In the genomic region with DNA sequence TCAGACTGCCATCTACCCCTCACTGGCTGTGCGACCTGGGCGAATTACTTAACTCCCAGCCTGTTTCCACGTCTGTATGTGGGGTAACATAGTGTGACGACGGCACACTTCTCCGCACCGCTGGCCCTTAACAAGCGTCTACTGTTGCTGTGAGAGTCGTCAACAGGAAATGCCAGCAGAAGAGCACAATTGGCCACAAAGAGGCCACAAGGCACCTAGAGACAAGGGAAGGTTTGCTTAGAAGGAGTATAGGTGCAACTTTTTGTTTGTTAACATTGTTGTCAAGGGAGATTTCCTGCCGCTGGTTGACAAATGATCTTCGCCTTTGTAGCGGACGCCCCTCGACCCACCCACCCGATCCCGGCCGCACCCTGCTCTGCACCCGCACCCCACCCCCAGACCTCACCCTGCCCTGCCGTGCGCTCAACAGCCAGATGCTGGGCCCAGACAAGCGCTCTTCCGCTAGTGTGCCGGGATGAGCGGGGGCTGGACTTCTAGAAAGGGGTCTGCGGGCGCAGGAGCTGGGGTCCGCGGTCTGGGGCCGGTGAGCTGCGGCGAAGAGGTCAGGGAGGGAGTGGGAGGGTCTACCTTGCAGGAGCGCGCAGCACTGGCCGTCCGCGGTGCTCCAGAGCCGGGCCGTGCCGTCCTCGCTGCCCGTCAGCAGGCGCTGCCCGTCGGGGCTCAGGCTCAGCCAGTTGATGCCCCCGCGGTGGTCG, we compare ENCODE assay signal across 1 cellular context.
TF ChIP-seq lines count a peak whose summit lies in the region.

No MANE protein-coding gene starts in this region.

TF ChIP-seq in H1, 55 proteins besides CTCF, POLR2A, EP300 and RAD21 (continued from another document):
- TF ChIP-seq, protein P1, sequence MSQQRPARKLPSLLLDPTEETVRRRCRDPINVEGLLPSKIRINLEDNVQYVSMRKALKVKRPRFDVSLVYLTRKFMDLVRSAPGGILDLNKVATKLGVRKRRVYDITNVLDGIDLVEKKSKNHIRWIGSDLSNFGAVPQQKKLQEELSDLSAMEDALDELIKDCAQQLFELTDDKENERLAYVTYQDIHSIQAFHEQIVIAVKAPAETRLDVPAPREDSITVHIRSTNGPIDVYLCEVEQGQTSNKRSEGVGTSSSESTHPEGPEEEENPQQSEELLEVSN (IDR thresholded peaks at IDR 0.05) = no peak
- TF ChIP-seq GTF2F1 (IDR thresholded peaks at IDR 0.05; ENCODE audit: borderline replicate concordance, low read depth, low read length) (no peak), KDM4A (IDR thresholded peaks at IDR 0.05; ENCODE audit: low read depth, low read length, severe bottlenecking) (no peak), JUND (IDR thresholded peaks at IDR 0.05; ENCODE audit: low read length) (no peak), SIRT6 (IDR thresholded peaks at IDR 0.05; ENCODE audit: low read length) (no peak), CHD1 (IDR thresholded peaks at IDR 0.05; ENCODE audit: low read depth, low read length) (no peak), CTBP2 (IDR thresholded peaks at IDR 0.05; ENCODE audit: borderline replicate concordance, insufficient read depth, insufficient read length, low read length) (no peak), HDAC2 (IDR thresholded peaks at IDR 0.05; ENCODE audit: borderline replicate concordance in 1 of 2, low read depth in 2 of 2, low read length in 2 of 2) (no peak), SIX5 (IDR thresholded peaks at IDR 0.05; ENCODE audit: low read depth, low read length) (no peak), EGR1 (IDR thresholded peaks at IDR 0.05; ENCODE audit: borderline replicate concordance, low read depth, low read length) (no peak), CHD2 (IDR thresholded peaks at IDR 0.05; ENCODE audit: low read length) (no peak), SP4 (IDR thresholded peaks at IDR 0.05; ENCODE audit: low read length) (no peak), TEAD4 (IDR thresholded peaks at IDR 0.05; ENCODE audit: low read depth, low read length) (no peak), FOSL1 (IDR thresholded peaks at IDR 0.05; ENCODE audit: insufficient read depth, low read depth, low read length) (no peak), RFX5 (IDR thresholded peaks at IDR 0.05; ENCODE audit: borderline replicate concordance, low read depth, low read length) (no peak), GABPA (IDR thresholded peaks at IDR 0.05; ENCODE audit: borderline replicate concordance, insufficient read depth, low read length) (no peak), BRCA1 (IDR thresholded peaks at IDR 0.05; ENCODE audit: low read depth, low read length) (no peak), MAFK (IDR thresholded peaks at IDR 0.05; ENCODE audit: low read depth, low read length) (no peak), SP2 (IDR thresholded peaks at IDR 0.05; ENCODE audit: low read length) (no peak), KDM1A (IDR thresholded peaks at IDR 0.05; ENCODE audit: borderline replicate concordance, low read length) (no peak), NRF1 (IDR thresholded peaks at IDR 0.05; ENCODE audit: low read depth, low read length) (no peak), ASH2L (IDR thresholded peaks at IDR 0.05; ENCODE audit: low read length) (peak; percentile 7), EZH2 (IDR thresholded peaks at IDR 0.05; ENCODE audit: low read depth, low read length, severe bottlenecking) (no peak), POU5F1 (IDR thresholded peaks at IDR 0.05; ENCODE audit: low read depth, low read length) (no peak), RNF2 (IDR thresholded peaks at IDR 0.05; ENCODE audit: borderline replicate concordance, low read depth, low read length, missing control alignments, poor library complexity, severe bottlenecking) (no peak), NANOG (IDR thresholded peaks at IDR 0.05; ENCODE audit: insufficient read depth, low read depth, low read length, poor library complexity, severe bottlenecking) (no peak), YY1 (IDR thresholded peaks at IDR 0.05; ENCODE audit: low read depth, low read length) (no peak), SUZ12 (IDR thresholded peaks at IDR 0.05; ENCODE audit: low read length) (peak; percentile 34; the same call in 1 of the 2 replicates), HDAC6 (IDR thresholded peaks at IDR 0.05; ENCODE audit: low read depth, low read length) (no peak), SAP30 (IDR thresholded peaks at IDR 0.05; ENCODE audit: insufficient read depth, insufficient replicate concordance, low read length) (peak; percentile 43), ZNF274 (IDR thresholded peaks at IDR 0.05; ENCODE audit: borderline replicate concordance, extremely low read depth, low read length) (no peak), TAF7 (optimal IDR thresholded peaks at IDR 0.05; ENCODE audit: borderline replicate concordance, low read depth, low read length) (no peak), CEBPB (IDR thresholded peaks at IDR 0.05; ENCODE audit: low read depth, low read length) (no peak), PHF8 (conservative IDR thresholded peaks at IDR 0.05; ENCODE audit: low read depth, low read length) (0 out of 2 replicates have a peak, but pooled peaks have one; percentile 20), POLR2AphosphoS5 (IDR thresholded peaks at IDR 0.05; ENCODE audit: low read depth, low read length) (no peak), CBX8 (IDR thresholded peaks at IDR 0.05; ENCODE audit: borderline replicate concordance, low read depth, low read length) (no peak), KDM5A (IDR thresholded peaks at IDR 0.05; ENCODE audit: low read length) (no peak), SP1 (IDR thresholded peaks at IDR 0.05; ENCODE audit: low read depth, low read length) (no peak), BCL11A (IDR thresholded peaks at IDR 0.05; ENCODE audit: low read depth in 2 of 2, low read length in 2 of 2) (no peak), RBBP5 (IDR thresholded peaks at IDR 0.05; ENCODE audit: borderline replicate concordance, low read depth, low read length) (peak; percentile 4; the same call in 1 of the 2 replicates), SRF (IDR thresholded peaks at IDR 0.05; ENCODE audit: low read depth, low read length) (no peak), JUN (IDR thresholded peaks at IDR 0.05; ENCODE audit: low read depth, low read length) (no peak), TCF12 (IDR thresholded peaks at IDR 0.05; ENCODE audit: low read depth, low read length) (no peak), BACH1 (IDR thresholded peaks at IDR 0.05; ENCODE audit: low read length) (no peak), CREB1 (IDR thresholded peaks at IDR 0.05) (0 out of 2 replicates have a peak, but pooled peaks have one; percentile 26), RXRA (IDR thresholded peaks at IDR 0.05; ENCODE audit: insufficient read depth, low read depth, low read length) (no peak), SIN3A (conservative IDR thresholded peaks at IDR 0.05 in 1 of 2, IDR thresholded peaks at IDR 0.05 in 1 of 2; ENCODE audit: low read depth in 1 of 2, low read length in 2 of 2) (0 out of 4 replicates have a peak, but pooled peaks have one; percentile 1 to 53), TBP (IDR thresholded peaks at IDR 0.05; ENCODE audit: low read depth, low read length) (no peak)
- TF ChIP-seq, protein P2, sequence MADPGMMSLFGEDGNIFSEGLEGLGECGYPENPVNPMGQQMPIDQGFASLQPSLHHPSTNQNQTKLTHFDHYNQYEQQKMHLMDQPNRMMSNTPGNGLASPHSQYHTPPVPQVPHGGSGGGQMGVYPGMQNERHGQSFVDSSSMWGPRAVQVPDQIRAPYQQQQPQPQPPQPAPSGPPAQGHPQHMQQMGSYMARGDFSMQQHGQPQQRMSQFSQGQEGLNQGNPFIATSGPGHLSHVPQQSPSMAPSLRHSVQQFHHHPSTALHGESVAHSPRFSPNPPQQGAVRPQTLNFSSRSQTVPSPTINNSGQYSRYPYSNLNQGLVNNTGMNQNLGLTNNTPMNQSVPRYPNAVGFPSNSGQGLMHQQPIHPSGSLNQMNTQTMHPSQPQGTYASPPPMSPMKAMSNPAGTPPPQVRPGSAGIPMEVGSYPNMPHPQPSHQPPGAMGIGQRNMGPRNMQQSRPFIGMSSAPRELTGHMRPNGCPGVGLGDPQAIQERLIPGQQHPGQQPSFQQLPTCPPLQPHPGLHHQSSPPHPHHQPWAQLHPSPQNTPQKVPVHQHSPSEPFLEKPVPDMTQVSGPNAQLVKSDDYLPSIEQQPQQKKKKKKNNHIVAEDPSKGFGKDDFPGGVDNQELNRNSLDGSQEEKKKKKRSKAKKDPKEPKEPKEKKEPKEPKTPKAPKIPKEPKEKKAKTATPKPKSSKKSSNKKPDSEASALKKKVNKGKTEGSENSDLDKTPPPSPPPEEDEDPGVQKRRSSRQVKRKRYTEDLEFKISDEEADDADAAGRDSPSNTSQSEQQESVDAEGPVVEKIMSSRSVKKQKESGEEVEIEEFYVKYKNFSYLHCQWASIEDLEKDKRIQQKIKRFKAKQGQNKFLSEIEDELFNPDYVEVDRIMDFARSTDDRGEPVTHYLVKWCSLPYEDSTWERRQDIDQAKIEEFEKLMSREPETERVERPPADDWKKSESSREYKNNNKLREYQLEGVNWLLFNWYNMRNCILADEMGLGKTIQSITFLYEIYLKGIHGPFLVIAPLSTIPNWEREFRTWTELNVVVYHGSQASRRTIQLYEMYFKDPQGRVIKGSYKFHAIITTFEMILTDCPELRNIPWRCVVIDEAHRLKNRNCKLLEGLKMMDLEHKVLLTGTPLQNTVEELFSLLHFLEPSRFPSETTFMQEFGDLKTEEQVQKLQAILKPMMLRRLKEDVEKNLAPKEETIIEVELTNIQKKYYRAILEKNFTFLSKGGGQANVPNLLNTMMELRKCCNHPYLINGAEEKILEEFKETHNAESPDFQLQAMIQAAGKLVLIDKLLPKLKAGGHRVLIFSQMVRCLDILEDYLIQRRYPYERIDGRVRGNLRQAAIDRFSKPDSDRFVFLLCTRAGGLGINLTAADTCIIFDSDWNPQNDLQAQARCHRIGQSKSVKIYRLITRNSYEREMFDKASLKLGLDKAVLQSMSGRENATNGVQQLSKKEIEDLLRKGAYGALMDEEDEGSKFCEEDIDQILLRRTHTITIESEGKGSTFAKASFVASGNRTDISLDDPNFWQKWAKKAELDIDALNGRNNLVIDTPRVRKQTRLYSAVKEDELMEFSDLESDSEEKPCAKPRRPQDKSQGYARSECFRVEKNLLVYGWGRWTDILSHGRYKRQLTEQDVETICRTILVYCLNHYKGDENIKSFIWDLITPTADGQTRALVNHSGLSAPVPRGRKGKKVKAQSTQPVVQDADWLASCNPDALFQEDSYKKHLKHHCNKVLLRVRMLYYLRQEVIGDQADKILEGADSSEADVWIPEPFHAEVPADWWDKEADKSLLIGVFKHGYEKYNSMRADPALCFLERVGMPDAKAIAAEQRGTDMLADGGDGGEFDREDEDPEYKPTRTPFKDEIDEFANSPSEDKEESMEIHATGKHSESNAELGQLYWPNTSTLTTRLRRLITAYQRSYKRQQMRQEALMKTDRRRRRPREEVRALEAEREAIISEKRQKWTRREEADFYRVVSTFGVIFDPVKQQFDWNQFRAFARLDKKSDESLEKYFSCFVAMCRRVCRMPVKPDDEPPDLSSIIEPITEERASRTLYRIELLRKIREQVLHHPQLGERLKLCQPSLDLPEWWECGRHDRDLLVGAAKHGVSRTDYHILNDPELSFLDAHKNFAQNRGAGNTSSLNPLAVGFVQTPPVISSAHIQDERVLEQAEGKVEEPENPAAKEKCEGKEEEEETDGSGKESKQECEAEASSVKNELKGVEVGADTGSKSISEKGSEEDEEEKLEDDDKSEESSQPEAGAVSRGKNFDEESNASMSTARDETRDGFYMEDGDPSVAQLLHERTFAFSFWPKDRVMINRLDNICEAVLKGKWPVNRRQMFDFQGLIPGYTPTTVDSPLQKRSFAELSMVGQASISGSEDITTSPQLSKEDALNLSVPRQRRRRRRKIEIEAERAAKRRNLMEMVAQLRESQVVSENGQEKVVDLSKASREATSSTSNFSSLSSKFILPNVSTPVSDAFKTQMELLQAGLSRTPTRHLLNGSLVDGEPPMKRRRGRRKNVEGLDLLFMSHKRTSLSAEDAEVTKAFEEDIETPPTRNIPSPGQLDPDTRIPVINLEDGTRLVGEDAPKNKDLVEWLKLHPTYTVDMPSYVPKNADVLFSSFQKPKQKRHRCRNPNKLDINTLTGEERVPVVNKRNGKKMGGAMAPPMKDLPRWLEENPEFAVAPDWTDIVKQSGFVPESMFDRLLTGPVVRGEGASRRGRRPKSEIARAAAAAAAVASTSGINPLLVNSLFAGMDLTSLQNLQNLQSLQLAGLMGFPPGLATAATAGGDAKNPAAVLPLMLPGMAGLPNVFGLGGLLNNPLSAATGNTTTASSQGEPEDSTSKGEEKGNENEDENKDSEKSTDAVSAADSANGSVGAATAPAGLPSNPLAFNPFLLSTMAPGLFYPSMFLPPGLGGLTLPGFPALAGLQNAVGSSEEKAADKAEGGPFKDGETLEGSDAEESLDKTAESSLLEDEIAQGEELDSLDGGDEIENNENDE (IDR thresholded peaks at IDR 0.05; ENCODE audit: insufficient replicate concordance, low read length) = no peak
- TF ChIP-seq, protein P3, sequence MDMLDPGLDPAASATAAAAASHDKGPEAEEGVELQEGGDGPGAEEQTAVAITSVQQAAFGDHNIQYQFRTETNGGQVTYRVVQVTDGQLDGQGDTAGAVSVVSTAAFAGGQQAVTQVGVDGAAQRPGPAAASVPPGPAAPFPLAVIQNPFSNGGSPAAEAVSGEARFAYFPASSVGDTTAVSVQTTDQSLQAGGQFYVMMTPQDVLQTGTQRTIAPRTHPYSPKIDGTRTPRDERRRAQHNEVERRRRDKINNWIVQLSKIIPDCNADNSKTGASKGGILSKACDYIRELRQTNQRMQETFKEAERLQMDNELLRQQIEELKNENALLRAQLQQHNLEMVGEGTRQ (IDR thresholded peaks at IDR 0.05; ENCODE audit: low read length) = no peak
- TF ChIP-seq, protein P4, sequence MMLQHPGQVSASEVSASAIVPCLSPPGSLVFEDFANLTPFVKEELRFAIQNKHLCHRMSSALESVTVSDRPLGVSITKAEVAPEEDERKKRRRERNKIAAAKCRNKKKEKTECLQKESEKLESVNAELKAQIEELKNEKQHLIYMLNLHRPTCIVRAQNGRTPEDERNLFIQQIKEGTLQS (IDR thresholded peaks at IDR 0.05; ENCODE audit: insufficient read depth, low read depth, low read length) = no peak
- TF ChIP-seq, protein P5, sequence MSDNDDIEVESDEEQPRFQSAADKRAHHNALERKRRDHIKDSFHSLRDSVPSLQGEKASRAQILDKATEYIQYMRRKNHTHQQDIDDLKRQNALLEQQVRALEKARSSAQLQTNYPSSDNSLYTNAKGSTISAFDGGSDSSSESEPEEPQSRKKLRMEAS (IDR thresholded peaks at IDR 0.05) = 0 out of 2 replicates have a peak, but pooled peaks have one; percentile 6
- TF ChIP-seq, protein P6, sequence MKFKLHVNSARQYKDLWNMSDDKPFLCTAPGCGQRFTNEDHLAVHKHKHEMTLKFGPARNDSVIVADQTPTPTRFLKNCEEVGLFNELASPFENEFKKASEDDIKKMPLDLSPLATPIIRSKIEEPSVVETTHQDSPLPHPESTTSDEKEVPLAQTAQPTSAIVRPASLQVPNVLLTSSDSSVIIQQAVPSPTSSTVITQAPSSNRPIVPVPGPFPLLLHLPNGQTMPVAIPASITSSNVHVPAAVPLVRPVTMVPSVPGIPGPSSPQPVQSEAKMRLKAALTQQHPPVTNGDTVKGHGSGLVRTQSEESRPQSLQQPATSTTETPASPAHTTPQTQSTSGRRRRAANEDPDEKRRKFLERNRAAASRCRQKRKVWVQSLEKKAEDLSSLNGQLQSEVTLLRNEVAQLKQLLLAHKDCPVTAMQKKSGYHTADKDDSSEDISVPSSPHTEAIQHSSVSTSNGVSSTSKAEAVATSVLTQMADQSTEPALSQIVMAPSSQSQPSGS (IDR thresholded peaks at IDR 0.05; ENCODE audit: low read length) = no peak
TF ChIP-seq in H1: peak in this region for 9.
